1 cellular context compared by ENCODE assay signal in the genomic region with DNA sequence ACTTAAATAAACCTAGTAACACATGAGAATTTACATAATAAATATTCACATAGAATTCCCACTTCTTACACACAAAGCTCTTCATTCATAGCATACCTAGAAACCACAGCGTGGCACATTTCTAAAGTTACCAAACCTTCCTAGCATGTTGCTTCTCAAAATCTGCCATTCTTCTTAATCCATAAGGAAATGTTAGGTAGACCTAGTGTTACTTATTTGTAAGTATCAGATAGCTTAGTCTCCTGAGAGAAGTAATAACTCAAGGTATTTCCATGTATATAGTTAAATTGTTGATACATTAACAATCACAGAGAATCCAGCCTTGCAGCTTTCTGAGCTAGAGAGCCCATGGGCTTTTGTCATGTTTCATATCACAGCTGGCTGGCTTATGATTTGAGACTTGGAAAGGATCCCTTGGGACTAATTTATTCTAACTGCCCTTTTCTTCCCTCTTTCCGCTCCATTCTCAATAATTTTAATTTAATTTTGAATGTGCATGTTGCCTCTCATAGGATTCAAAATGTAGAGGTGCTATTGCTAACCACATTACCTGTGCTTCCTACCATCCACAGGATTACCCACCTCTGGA.
TF ChIP-seq lines count a peak whose summit lies in the region.

No MANE protein-coding gene starts in this region.

TF ChIP-seq in GM23338, 12 proteins besides CTCF, POLR2A, EP300 and RAD21:
- TF ChIP-seq EZH2phosphoT487 (IDR thresholded peaks at IDR 0.05; ENCODE audit: unreplicated experiment) (no peak), JUNB (IDR thresholded peaks at IDR 0.05; ENCODE audit: unreplicated experiment) (no peak), NANOG (IDR thresholded peaks at IDR 0.05; ENCODE audit: borderline replicate concordance) (no peak), POLR2AphosphoS5 (IDR thresholded peaks at IDR 0.05; ENCODE audit: low read depth) (no peak), ZNF114 (CRISPR knock-in tag; IDR thresholded peaks at IDR 0.05) (no peak), STAT1 (IDR thresholded peaks at IDR 0.05; ENCODE audit: unreplicated experiment) (no peak), EZH2 (IDR thresholded peaks at IDR 0.05; ENCODE audit: low read depth, unreplicated experiment) (no peak), CREB1 (CRISPR knock-in tag; IDR thresholded peaks at IDR 0.05; ENCODE audit: low read depth) (no peak), ZNF331 (CRISPR knock-in tag; IDR thresholded peaks at IDR 0.05; ENCODE audit: low read depth) (no peak)
- TF ChIP-seq, protein P1, sequence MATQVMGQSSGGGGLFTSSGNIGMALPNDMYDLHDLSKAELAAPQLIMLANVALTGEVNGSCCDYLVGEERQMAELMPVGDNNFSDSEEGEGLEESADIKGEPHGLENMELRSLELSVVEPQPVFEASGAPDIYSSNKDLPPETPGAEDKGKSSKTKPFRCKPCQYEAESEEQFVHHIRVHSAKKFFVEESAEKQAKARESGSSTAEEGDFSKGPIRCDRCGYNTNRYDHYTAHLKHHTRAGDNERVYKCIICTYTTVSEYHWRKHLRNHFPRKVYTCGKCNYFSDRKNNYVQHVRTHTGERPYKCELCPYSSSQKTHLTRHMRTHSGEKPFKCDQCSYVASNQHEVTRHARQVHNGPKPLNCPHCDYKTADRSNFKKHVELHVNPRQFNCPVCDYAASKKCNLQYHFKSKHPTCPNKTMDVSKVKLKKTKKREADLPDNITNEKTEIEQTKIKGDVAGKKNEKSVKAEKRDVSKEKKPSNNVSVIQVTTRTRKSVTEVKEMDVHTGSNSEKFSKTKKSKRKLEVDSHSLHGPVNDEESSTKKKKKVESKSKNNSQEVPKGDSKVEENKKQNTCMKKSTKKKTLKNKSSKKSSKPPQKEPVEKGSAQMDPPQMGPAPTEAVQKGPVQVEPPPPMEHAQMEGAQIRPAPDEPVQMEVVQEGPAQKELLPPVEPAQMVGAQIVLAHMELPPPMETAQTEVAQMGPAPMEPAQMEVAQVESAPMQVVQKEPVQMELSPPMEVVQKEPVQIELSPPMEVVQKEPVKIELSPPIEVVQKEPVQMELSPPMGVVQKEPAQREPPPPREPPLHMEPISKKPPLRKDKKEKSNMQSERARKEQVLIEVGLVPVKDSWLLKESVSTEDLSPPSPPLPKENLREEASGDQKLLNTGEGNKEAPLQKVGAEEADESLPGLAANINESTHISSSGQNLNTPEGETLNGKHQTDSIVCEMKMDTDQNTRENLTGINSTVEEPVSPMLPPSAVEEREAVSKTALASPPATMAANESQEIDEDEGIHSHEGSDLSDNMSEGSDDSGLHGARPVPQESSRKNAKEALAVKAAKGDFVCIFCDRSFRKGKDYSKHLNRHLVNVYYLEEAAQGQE (IDR thresholded peaks at IDR 0.05; ENCODE audit: unreplicated experiment) = no peak
- TF ChIP-seq, protein P2, sequence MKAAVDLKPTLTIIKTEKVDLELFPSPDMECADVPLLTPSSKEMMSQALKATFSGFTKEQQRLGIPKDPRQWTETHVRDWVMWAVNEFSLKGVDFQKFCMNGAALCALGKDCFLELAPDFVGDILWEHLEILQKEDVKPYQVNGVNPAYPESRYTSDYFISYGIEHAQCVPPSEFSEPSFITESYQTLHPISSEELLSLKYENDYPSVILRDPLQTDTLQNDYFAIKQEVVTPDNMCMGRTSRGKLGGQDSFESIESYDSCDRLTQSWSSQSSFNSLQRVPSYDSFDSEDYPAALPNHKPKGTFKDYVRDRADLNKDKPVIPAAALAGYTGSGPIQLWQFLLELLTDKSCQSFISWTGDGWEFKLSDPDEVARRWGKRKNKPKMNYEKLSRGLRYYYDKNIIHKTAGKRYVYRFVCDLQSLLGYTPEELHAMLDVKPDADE (IDR thresholded peaks at IDR 0.05) = no peak
- TF ChIP-seq, protein P3, sequence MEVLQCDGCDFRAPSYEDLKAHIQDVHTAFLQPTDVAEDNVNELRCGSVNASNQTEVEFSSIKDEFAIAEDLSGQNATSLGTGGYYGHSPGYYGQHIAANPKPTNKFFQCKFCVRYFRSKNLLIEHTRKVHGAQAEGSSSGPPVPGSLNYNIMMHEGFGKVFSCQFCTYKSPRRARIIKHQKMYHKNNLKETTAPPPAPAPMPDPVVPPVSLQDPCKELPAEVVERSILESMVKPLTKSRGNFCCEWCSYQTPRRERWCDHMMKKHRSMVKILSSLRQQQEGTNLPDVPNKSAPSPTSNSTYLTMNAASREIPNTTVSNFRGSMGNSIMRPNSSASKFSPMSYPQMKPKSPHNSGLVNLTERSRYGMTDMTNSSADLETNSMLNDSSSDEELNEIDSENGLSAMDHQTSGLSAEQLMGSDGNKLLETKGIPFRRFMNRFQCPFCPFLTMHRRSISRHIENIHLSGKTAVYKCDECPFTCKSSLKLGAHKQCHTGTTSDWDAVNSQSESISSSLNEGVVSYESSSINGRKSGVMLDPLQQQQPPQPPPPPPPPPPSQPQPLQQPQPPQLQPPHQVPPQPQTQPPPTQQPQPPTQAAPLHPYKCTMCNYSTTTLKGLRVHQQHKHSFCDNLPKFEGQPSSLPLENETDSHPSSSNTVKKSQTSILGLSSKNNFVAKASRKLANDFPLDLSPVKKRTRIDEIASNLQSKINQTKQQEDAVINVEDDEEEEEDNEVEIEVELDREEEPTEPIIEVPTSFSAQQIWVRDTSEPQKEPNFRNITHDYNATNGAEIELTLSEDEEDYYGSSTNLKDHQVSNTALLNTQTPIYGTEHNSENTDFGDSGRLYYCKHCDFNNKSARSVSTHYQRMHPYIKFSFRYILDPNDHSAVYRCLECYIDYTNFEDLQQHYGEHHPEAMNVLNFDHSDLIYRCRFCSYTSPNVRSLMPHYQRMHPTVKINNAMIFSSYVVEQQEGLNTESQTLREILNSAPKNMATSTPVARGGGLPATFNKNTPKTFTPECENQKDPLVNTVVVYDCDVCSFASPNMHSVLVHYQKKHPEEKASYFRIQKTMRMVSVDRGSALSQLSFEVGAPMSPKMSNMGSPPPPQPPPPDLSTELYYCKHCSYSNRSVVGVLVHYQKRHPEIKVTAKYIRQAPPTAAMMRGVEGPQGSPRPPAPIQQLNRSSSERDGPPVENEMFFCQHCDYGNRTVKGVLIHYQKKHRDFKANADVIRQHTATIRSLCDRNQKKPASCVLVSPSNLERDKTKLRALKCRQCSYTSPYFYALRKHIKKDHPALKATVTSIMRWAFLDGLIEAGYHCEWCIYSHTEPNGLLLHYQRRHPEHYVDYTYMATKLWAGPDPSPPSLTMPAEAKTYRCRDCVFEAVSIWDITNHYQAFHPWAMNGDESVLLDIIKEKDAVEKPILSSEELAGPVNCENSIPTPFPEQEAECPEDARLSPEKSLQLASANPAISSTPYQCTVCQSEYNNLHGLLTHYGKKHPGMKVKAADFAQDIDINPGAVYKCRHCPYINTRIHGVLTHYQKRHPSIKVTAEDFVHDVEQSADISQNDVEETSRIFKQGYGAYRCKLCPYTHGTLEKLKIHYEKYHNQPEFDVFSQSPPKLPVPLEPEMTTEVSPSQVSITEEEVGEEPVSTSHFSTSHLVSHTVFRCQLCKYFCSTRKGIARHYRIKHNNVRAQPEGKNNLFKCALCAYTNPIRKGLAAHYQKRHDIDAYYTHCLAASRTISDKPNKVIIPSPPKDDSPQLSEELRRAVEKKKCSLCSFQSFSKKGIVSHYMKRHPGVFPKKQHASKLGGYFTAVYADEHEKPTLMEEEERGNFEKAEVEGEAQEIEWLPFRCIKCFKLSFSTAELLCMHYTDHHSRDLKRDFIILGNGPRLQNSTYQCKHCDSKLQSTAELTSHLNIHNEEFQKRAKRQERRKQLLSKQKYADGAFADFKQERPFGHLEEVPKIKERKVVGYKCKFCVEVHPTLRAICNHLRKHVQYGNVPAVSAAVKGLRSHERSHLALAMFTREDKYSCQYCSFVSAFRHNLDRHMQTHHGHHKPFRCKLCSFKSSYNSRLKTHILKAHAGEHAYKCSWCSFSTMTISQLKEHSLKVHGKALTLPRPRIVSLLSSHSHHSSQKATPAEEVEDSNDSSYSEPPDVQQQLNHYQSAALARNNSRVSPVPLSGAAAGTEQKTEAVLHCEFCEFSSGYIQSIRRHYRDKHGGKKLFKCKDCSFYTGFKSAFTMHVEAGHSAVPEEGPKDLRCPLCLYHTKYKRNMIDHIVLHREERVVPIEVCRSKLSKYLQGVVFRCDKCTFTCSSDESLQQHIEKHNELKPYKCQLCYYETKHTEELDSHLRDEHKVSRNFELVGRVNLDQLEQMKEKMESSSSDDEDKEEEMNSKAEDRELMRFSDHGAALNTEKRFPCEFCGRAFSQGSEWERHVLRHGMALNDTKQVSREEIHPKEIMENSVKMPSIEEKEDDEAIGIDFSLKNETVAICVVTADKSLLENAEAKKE (CRISPR knock-in tag; IDR thresholded peaks at IDR 0.05) = no peak
